ENCODE assay signal across 1 cellular context in genomic region chr9:97387936-97388684, GRCh38.
TF ChIP-seq lines count a peak whose summit lies in the region.

No MANE protein-coding gene starts in this region.

TF ChIP-seq in HepG2, 621 proteins besides CTCF, POLR2A, EP300 and RAD21 (continued from another document and continues in another):
- no peak for TF ChIP-seq ZNF142 (CRISPR knock-in tag; IDR thresholded peaks at IDR 0.05)
- TF ChIP-seq, protein P1, sequence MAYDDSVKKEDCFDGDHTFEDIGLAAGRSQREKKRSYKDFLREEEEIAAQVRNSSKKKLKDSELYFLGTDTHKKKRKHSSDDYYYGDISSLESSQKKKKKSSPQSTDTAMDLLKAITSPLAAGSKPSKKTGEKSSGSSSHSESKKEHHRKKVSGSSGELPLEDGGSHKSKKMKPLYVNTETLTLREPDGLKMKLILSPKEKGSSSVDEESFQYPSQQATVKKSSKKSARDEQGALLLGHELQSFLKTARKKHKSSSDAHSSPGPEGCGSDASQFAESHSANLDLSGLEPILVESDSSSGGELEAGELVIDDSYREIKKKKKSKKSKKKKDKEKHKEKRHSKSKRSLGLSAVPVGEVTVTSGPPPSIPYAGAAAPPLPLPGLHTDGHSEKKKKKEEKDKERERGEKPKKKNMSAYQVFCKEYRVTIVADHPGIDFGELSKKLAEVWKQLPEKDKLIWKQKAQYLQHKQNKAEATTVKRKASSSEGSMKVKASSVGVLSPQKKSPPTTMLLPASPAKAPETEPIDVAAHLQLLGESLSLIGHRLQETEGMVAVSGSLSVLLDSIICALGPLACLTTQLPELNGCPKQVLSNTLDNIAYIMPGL (CRISPR knock-in tag; IDR thresholded peaks at IDR 0.05; ENCODE audit: borderline replicate concordance in 1 of 2, low read depth in 1 of 2) = no peak
- TF ChIP-seq ZSCAN25 (CRISPR knock-in tag; IDR thresholded peaks at IDR 0.05) = no peak
- TF ChIP-seq, protein P2, sequence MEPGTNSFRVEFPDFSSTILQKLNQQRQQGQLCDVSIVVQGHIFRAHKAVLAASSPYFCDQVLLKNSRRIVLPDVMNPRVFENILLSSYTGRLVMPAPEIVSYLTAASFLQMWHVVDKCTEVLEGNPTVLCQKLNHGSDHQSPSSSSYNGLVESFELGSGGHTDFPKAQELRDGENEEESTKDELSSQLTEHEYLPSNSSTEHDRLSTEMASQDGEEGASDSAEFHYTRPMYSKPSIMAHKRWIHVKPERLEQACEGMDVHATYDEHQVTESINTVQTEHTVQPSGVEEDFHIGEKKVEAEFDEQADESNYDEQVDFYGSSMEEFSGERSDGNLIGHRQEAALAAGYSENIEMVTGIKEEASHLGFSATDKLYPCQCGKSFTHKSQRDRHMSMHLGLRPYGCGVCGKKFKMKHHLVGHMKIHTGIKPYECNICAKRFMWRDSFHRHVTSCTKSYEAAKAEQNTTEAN (CRISPR knock-in tag; conservative IDR thresholded peaks at IDR 0.05) = no peak
- no peak for TF ChIP-seq NR1H2 (CRISPR knock-in tag; IDR thresholded peaks at IDR 0.05; ENCODE audit: borderline replicate concordance, low read depth)
- TF ChIP-seq FOXO4 (CRISPR knock-in tag; conservative IDR thresholded peaks at IDR 0.05) = no peak
- TF ChIP-seq CBX2 (IDR thresholded peaks at IDR 0.05; ENCODE audit: low read depth, low read length) = no peak
- no peak for TF ChIP-seq CBX2 (CRISPR knock-in tag; IDR thresholded peaks at IDR 0.05; ENCODE audit: low read depth)
- TF ChIP-seq GTF2F1 (IDR thresholded peaks at IDR 0.05; ENCODE audit: low read length) = no peak
- no peak for TF ChIP-seq HIVEP1 (CRISPR knock-in tag; IDR thresholded peaks at IDR 0.05)
- no peak for TF ChIP-seq MYNN (CRISPR knock-in tag; IDR thresholded peaks at IDR 0.05; ENCODE audit: low read depth)
- TF ChIP-seq CSRNP2 (CRISPR knock-in tag; conservative IDR thresholded peaks at IDR 0.05; ENCODE audit: low read depth) = no peak
- no peak for TF ChIP-seq NKX3-1 (CRISPR knock-in tag; IDR thresholded peaks at IDR 0.05)
- TF ChIP-seq ZFP36 (IDR thresholded peaks at IDR 0.05; ENCODE audit: borderline replicate concordance, low read depth, low read length, partially characterized antibody) = no peak
- TF ChIP-seq DR1 (CRISPR knock-in tag; IDR thresholded peaks at IDR 0.05) = no peak
- no peak; the same call in 1 of the 2 replicates for TF ChIP-seq MED1 (CRISPR knock-in tag; IDR thresholded peaks at IDR 0.05)
- no peak for TF ChIP-seq ZNF350 (CRISPR knock-in tag; IDR thresholded peaks at IDR 0.05; ENCODE audit: borderline replicate concordance, low read depth)
- TF ChIP-seq, protein P3, sequence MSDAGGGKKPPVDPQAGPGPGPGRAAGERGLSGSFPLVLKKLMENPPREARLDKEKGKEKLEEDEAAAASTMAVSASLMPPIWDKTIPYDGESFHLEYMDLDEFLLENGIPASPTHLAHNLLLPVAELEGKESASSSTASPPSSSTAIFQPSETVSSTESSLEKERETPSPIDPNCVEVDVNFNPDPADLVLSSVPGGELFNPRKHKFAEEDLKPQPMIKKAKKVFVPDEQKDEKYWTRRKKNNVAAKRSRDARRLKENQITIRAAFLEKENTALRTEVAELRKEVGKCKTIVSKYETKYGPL (CRISPR knock-in tag; IDR thresholded peaks at IDR 0.05) = no peak
- no peak for TF ChIP-seq ZNF207 (IDR thresholded peaks at IDR 0.05; ENCODE audit: borderline replicate concordance)
- no peak for TF ChIP-seq ZNF430 (CRISPR knock-in tag; IDR thresholded peaks at IDR 0.05)
- no peak for TF ChIP-seq YY1 (IDR thresholded peaks at IDR 0.05; ENCODE audit: insufficient read depth, insufficient replicate concordance, low read depth, low read length)
- TF ChIP-seq RBM22 (optimal IDR thresholded peaks at IDR 0.05; ENCODE audit: low read length) = no peak
- no peak for TF ChIP-seq MAZ (IDR thresholded peaks at IDR 0.05; ENCODE audit: borderline replicate concordance, low read depth, low read length)
- 0 out of 2 replicates have a peak, but pooled peaks have one; percentile 25 for TF ChIP-seq MAZ (CRISPR knock-in tag; IDR thresholded peaks at IDR 0.05; ENCODE audit: low read depth)
- TF ChIP-seq ZNF563 (CRISPR knock-in tag; IDR thresholded peaks at IDR 0.05) = no peak
- no peak for TF ChIP-seq MAFK (conservative IDR thresholded peaks at IDR 0.05 in 1 of 2, IDR thresholded peaks at IDR 0.05 in 1 of 2; ENCODE audit: low read length in 2 of 2)
- TF ChIP-seq GZF1 (CRISPR knock-in tag; IDR thresholded peaks at IDR 0.05) = no peak
- TF ChIP-seq SPEN (CRISPR knock-in tag; IDR thresholded peaks at IDR 0.05; ENCODE audit: low read depth) = no peak
- TF ChIP-seq ZNF24 (IDR thresholded peaks at IDR 0.05) = no peak
- no peak for TF ChIP-seq GLI4 (CRISPR knock-in tag; IDR thresholded peaks at IDR 0.05; ENCODE audit: borderline replicate concordance)
- no peak for TF ChIP-seq REL (CRISPR knock-in tag; conservative IDR thresholded peaks at IDR 0.05)
- TF ChIP-seq ZFP62 (CRISPR knock-in tag; IDR thresholded peaks at IDR 0.05) = no peak
- TF ChIP-seq FOSL1 (CRISPR knock-in tag; IDR thresholded peaks at IDR 0.05; ENCODE audit: borderline replicate concordance) = no peak
- TF ChIP-seq, protein P4, sequence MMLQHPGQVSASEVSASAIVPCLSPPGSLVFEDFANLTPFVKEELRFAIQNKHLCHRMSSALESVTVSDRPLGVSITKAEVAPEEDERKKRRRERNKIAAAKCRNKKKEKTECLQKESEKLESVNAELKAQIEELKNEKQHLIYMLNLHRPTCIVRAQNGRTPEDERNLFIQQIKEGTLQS (CRISPR knock-in tag; IDR thresholded peaks at IDR 0.05) = no peak
- no peak for TF ChIP-seq ZNF557 (CRISPR knock-in tag; IDR thresholded peaks at IDR 0.05)
- no peak for TF ChIP-seq ZNF446 (CRISPR knock-in tag; IDR thresholded peaks at IDR 0.05)
- no peak for TF ChIP-seq HCFC1 (IDR thresholded peaks at IDR 0.05; ENCODE audit: low read depth, low read length)
- TF ChIP-seq ZNF572 (CRISPR knock-in tag; IDR thresholded peaks at IDR 0.05) = no peak
- no peak for TF ChIP-seq ZNF772 (CRISPR knock-in tag; IDR thresholded peaks at IDR 0.05)
- TF ChIP-seq, protein P5, sequence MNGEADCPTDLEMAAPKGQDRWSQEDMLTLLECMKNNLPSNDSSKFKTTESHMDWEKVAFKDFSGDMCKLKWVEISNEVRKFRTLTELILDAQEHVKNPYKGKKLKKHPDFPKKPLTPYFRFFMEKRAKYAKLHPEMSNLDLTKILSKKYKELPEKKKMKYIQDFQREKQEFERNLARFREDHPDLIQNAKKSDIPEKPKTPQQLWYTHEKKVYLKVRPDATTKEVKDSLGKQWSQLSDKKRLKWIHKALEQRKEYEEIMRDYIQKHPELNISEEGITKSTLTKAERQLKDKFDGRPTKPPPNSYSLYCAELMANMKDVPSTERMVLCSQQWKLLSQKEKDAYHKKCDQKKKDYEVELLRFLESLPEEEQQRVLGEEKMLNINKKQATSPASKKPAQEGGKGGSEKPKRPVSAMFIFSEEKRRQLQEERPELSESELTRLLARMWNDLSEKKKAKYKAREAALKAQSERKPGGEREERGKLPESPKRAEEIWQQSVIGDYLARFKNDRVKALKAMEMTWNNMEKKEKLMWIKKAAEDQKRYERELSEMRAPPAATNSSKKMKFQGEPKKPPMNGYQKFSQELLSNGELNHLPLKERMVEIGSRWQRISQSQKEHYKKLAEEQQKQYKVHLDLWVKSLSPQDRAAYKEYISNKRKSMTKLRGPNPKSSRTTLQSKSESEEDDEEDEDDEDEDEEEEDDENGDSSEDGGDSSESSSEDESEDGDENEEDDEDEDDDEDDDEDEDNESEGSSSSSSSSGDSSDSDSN (CRISPR knock-in tag; IDR thresholded peaks at IDR 0.05) = peak; percentile 15; the same call in 1 of the 2 replicates
- TF ChIP-seq GABPB1 (CRISPR knock-in tag; IDR thresholded peaks at IDR 0.05) = no peak
- no peak for TF ChIP-seq HINFP (CRISPR knock-in tag; IDR thresholded peaks at IDR 0.05; ENCODE audit: low read depth)
- no peak for TF ChIP-seq ZFP41 (CRISPR knock-in tag; IDR thresholded peaks at IDR 0.05; ENCODE audit: borderline replicate concordance)
- TF ChIP-seq, protein P6, sequence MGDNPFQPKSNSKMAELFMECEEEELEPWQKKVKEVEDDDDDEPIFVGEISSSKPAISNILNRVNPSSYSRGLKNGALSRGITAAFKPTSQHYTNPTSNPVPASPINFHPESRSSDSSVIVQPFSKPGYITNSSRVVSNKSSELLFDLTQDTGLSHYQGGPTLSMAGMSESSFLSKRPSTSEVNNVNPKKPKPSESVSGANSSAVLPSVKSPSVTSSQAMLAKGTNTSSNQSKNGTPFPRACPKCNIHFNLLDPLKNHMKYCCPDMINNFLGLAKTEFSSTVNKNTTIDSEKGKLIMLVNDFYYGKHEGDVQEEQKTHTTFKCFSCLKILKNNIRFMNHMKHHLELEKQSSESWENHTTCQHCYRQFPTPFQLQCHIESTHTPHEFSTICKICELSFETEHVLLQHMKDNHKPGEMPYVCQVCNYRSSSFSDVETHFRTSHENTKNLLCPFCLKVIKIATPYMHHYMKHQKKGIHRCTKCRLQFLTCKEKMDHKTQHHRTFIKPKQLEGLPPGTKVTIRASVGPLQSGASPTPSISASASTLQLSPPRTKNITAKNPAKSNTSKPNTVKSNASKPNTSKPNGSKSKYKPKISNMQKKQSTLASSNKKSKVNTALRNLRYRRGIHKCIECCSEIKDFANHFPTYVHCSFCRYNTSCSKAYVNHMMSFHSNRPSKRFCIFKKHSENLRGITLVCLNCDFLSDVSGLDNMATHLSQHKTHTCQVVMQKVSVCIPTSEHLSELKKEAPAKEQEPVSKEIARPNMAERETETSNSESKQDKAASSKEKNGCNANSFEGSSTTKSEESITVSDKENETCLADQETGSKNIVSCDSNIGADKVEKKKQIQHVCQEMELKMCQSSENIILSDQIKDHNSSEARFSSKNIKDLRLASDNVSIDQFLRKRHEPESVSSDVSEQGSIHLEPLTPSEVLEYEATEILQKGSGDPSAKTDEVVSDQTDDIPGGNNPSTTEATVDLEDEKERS (CRISPR knock-in tag; IDR thresholded peaks at IDR 0.05) = no peak
- TF ChIP-seq ZNF292 (CRISPR knock-in tag; IDR thresholded peaks at IDR 0.05; ENCODE audit: borderline replicate concordance, low read depth) = no peak
